2 cellular contexts compared by ENCODE assay signal in the genomic region with DNA sequence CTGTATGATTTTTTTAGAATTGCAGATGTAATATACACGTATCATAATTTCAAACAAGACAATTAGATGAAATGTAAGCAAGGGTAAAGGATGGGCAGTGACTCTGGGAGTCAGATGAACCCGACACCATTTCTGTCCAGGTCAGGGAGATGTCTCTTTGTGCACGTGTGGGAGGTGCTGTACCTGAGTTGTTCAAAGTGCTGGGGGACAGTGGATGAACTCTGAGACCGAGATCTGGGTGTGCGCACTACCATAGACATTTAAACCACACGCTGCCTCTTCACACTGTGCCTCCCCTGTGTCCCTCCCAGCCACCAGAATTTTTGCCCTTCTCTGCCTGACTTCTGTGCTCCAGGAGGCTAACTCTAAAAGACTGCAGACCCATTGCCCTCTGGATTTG.
TF ChIP-seq lines count a peak whose summit lies in the region.

No MANE protein-coding gene starts in this region.

TF ChIP-seq in H1, 55 proteins besides CTCF, POLR2A, EP300 and RAD21:
- TF ChIP-seq, protein P1, sequence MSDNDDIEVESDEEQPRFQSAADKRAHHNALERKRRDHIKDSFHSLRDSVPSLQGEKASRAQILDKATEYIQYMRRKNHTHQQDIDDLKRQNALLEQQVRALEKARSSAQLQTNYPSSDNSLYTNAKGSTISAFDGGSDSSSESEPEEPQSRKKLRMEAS (IDR thresholded peaks at IDR 0.05): no peak
- TF ChIP-seq CEBPB (IDR thresholded peaks at IDR 0.05; ENCODE audit: low read depth, low read length): no peak
- no peak for TF ChIP-seq SIX5 (IDR thresholded peaks at IDR 0.05; ENCODE audit: low read depth, low read length)
- no peak for TF ChIP-seq CTBP2 (IDR thresholded peaks at IDR 0.05; ENCODE audit: borderline replicate concordance, insufficient read depth, insufficient read length, low read length)
- no peak for TF ChIP-seq MAFK (IDR thresholded peaks at IDR 0.05; ENCODE audit: low read depth, low read length)
- no peak for TF ChIP-seq KDM5A (IDR thresholded peaks at IDR 0.05; ENCODE audit: low read length)
- no peak for TF ChIP-seq CBX5 (IDR thresholded peaks at IDR 0.05; ENCODE audit: low read depth, low read length)
- TF ChIP-seq ASH2L (IDR thresholded peaks at IDR 0.05; ENCODE audit: low read length): no peak
- TF ChIP-seq TAF7 (optimal IDR thresholded peaks at IDR 0.05; ENCODE audit: borderline replicate concordance, low read depth, low read length): no peak
- TF ChIP-seq PHF8 (conservative IDR thresholded peaks at IDR 0.05; ENCODE audit: low read depth, low read length): no peak
- no peak for TF ChIP-seq GTF2F1 (IDR thresholded peaks at IDR 0.05; ENCODE audit: borderline replicate concordance, low read depth, low read length)
TF ChIP-seq in H1: peak in this region for 0.

TF ChIP-seq in liver, 16 proteins besides CTCF, POLR2A, EP300 and RAD21:
- TF ChIP-seq, protein P2, sequence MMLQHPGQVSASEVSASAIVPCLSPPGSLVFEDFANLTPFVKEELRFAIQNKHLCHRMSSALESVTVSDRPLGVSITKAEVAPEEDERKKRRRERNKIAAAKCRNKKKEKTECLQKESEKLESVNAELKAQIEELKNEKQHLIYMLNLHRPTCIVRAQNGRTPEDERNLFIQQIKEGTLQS (IDR thresholded peaks at IDR 0.05): no peak
- TF ChIP-seq, protein P3, sequence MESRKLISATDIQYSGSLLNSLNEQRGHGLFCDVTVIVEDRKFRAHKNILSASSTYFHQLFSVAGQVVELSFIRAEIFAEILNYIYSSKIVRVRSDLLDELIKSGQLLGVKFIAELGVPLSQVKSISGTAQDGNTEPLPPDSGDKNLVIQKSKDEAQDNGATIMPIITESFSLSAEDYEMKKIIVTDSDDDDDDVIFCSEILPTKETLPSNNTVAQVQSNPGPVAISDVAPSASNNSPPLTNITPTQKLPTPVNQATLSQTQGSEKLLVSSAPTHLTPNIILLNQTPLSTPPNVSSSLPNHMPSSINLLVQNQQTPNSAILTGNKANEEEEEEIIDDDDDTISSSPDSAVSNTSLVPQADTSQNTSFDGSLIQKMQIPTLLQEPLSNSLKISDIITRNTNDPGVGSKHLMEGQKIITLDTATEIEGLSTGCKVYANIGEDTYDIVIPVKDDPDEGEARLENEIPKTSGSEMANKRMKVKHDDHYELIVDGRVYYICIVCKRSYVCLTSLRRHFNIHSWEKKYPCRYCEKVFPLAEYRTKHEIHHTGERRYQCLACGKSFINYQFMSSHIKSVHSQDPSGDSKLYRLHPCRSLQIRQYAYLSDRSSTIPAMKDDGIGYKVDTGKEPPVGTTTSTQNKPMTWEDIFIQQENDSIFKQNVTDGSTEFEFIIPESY (IDR thresholded peaks at IDR 0.05): no peak
- TF ChIP-seq NR2F2 (IDR thresholded peaks at IDR 0.05): no peak
- TF ChIP-seq SP1 (IDR thresholded peaks at IDR 0.05): no peak
- no peak for TF ChIP-seq FOXA2 (IDR thresholded peaks at IDR 0.05)
- TF ChIP-seq GABPA (IDR thresholded peaks at IDR 0.05 in 1 of 2, conservative IDR thresholded peaks at IDR 0.05 in 1 of 2): no peak
- no peak for TF ChIP-seq RXRA (IDR thresholded peaks at IDR 0.05)
